In genomic region chr11:36091256-36091811, GRCh38 we compare ENCODE assay signal across 11 cellular contexts.
DNase-seq lines count a peak whose midpoint lies in the region; ATAC-seq, FAIRE-seq and TF ChIP-seq lines count a peak whose summit lies in the region.
"Had no signal": no experiment of that assay in that cellular context is flagged by ENCODE, and none has a peak within 500 bp of the region (broad histone marks: within the 10 kb centered on the region; RNA-seq: fewer than 3 reads in every experiment).

No MANE protein-coding gene starts in this region.

- H3K4me1 ChIP-seq in BLaER1 treated with 17β-estradiol and CSF1 and Interleukin-3, amounts not matched to agents 10 nM and 100 nM = peaks cover 31 to 38% (median 33%) of the 10 kb centered on the region in 10 experiments
- H3K4me1 ChIP-seq: colonic mucosa had no signal

- H3K9me3 ChIP-seq in BLaER1 treated with 17β-estradiol and CSF1 and Interleukin-3, amounts not matched to agents 10 nM and 100 nM (replicated peaks in 1 of 11) = peaks cover 20 to 42% (median 33%) of the 10 kb centered on the region in 11 experiments
- H3K9me3 ChIP-seq: colonic mucosa had no signal

- H3K36me3 ChIP-seq in BLaER1 treated with 17β-estradiol and CSF1 and Interleukin-3, amounts not matched to agents 10 nM and 100 nM = peaks cover 54 to 76% (median 68%) of the 10 kb centered on the region in 11 experiments
- H3K36me3 ChIP-seq: colonic mucosa had no signal

- peak overlapping the region; percentile 73 to 97 (median 90) for H3K4me2 ChIP-seq in BLaER1 treated with 17β-estradiol and CSF1 and Interleukin-3, amounts not matched to agents 10 nM and 100 nM

- FAIRE-seq in frontal cortex (lab: Jason Lieb, UNC) = no peak

- peaks cover 0 to 9% (median 0%) of the 10 kb centered on the region in 11 experiments; a peak in 5 of 22 replicates for H4K20me1 ChIP-seq in BLaER1 treated with 17β-estradiol and CSF1 and Interleukin-3, amounts not matched to agents 10 nM and 100 nM

- DNase-seq in M059J (ENCODE audit: low read depth) = peak; percentile 92
- DNase-seq in left kidney (ENCODE audit: low read depth, low spot score) = peak; percentile 27
- DNase-seq in frontal cortex (ENCODE audit: low spot score in 2 of 2) = no peak
- DNase-seq in C1 segment of cervical spinal cord (lab: John Stamatoyannopoulos, UW) = no peak
- DNase-seq in RKO (ENCODE audit: low spot score) = no peak
- DNase-seq: colonic mucosa, hypothalamus, NCI-H774 had no signal

- TF ChIP-seq CTCF in WI38 (IDR thresholded peaks at IDR 0.05; ENCODE audit: low read depth, low read length) = no peak

- ATAC-seq in HG03457 (IDR thresholded peaks at IDR 0.05; ENCODE audit: unreplicated experiment) = no peak

- no peaks in the 10 kb centered on the region for H3K27me3 ChIP-seq in BLaER1 treated with 17β-estradiol and CSF1 and Interleukin-3, amounts not matched to agents 10 nM and 100 nM
- H3K27me3 ChIP-seq: colonic mucosa had no signal

- peak overlapping the region; percentile 19 to 68 (median 57); a peak in 17 of 22 replicates for H3K9ac ChIP-seq in BLaER1 treated with 17β-estradiol and CSF1 and Interleukin-3, amounts not matched to agents 10 nM and 100 nM

- peak overlapping the region in 10 of 11 experiments; percentile 12 to 81 (median 74); a peak in 20 of 22 replicates for H3K27ac ChIP-seq in BLaER1 treated with 17β-estradiol and CSF1 and Interleukin-3, amounts not matched to agents 10 nM and 100 nM
- H3K27ac ChIP-seq: colonic mucosa had no signal

- peak overlapping the region in 7 of 10 experiments; percentile 8 to 59 (median 25); a peak in 10 of 20 replicates for H3K4me3 ChIP-seq in BLaER1 treated with 17β-estradiol and CSF1 and Interleukin-3, amounts not matched to agents 10 nM and 100 nM
- peak overlapping the region; percentile 19 for H3K4me3 ChIP-seq in WI38 (ENCODE audit: low read depth, low read length)
- H3K4me3 ChIP-seq: colonic mucosa had no signal

Comparison
In these comparisons a context has a peak if more than half of its experiments do, and no peak if none do; other contexts are left out.
1. DNase-seq: peak in M059J (single experiment) and left kidney (single experiment); none in frontal cortex (0 of 2), C1 segment of cervical spinal cord (0 of 14) and RKO (single experiment).